In genomic region chr10:100508691-100509150, GRCh38 we compare ENCODE assay signal across 8 cellular contexts.
DNase-seq lines count a peak whose midpoint lies in the region; ATAC-seq, FAIRE-seq and TF ChIP-seq lines count a peak whose summit lies in the region.

No MANE protein-coding gene starts in this region.

- H3K36me3 Mint-ChIP-seq in activated naive CD8-positive, alpha-beta T cell, result peaks cover 17% of the 10 kb centered on the region

- no peak overlapping the region for H3K27ac ChIP-seq in tibial artery

- H3K4me3 ChIP-seq in tibial artery, result no peak overlapping the region

- intact Hi-C loops in tibial artery (cut with DNase I; ENCODE audit: low total_unique reads), result no loop called here

- peaks cover 9 to 75% (median 51%) of the 10 kb centered on the region in 3 donors for H3K36me3 ChIP-seq in tibial artery

- no peaks in the 10 kb centered on the region for H3K4me1 ChIP-seq in tibial artery

- ATAC-seq in GM21529 (IDR thresholded peaks at IDR 0.05; ENCODE audit: unreplicated experiment), result no peak

- no peaks in the 10 kb centered on the region for H3K9me3 ChIP-seq in tibial artery

- DNase-seq in DMS153 (lab: John Stamatoyannopoulos, UW) (peak; percentile 5), H54 (ENCODE audit: insufficient read length, low spot score) (peak; percentile 58), NOMO-1 treated with DMSO at 0.1 percent for 48 hours (lab: John Stamatoyannopoulos, UW; ENCODE audit: unreplicated experiment) (peak; percentile 55), islet precursor cell (peak; percentile 62), tibial artery (no peak), inferior parietal cortex (ENCODE audit: extremely low spot score) (no peak)

- no peaks in the 10 kb centered on the region for H3K27me3 Mint-ChIP-seq in activated naive CD8-positive, alpha-beta T cell

- FAIRE-seq in H54 (lab: Jason Lieb, UNC), result no peak

- H3K9me3 Mint-ChIP-seq in activated naive CD8-positive, alpha-beta T cell (ENCODE audit: low read depth), result no peaks in the 10 kb centered on the region

- peak overlapping the region; percentile 92 for H3K27ac Mint-ChIP-seq in activated naive CD8-positive, alpha-beta T cell

- peaks cover 79% of the 10 kb centered on the region for H3K4me1 Mint-ChIP-seq in activated naive CD8-positive, alpha-beta T cell (ENCODE audit: low read depth)

- H3K4me3 Mint-ChIP-seq in activated naive CD8-positive, alpha-beta T cell, result peak overlapping the region; percentile 66

- no peak for TF ChIP-seq POLR2A in H54 (IDR thresholded peaks at IDR 0.05; ENCODE audit: low read depth, low read length)

- TF ChIP-seq CTCF in tibial artery (IDR thresholded peaks at IDR 0.05), result peak; percentile 6

- no peaks in the 10 kb centered on the region for H3K27me3 ChIP-seq in tibial artery

Comparison
In these comparisons a context has a peak if more than half of its experiments do, and no peak if none do; other contexts are left out.
1. DNase-seq: peak in DMS153 (single experiment), H54 (single experiment), NOMO-1 treated with DMSO at 0.1 percent for 48 hours (single experiment) and islet precursor cell (single experiment); none in tibial artery (0 of 2) and inferior parietal cortex (single experiment).